ENCODE assay signal across 1 cellular context in genomic region chr3:19948192-19948591, GRCh38.
TF ChIP-seq lines count a peak whose summit lies in the region.

No MANE protein-coding gene starts in this region.

TF ChIP-seq in HepG2, 621 proteins besides CTCF, POLR2A, EP300 and RAD21:
- TF ChIP-seq HNF4A (CRISPR knock-in tag; IDR thresholded peaks at IDR 0.05) (no peak), ZMYM2 (CRISPR knock-in tag; IDR thresholded peaks at IDR 0.05) (no peak), IRF2 (CRISPR knock-in tag; IDR thresholded peaks at IDR 0.05) (no peak), MAFF (IDR thresholded peaks at IDR 0.05; ENCODE audit: low read depth, low read length) (0 out of 2 replicates have a peak, but pooled peaks have one; percentile 4), ZNF709 (CRISPR knock-in tag; IDR thresholded peaks at IDR 0.05) (no peak), KLF6 (CRISPR knock-in tag; IDR thresholded peaks at IDR 0.05) (no peak), KLF13 (CRISPR knock-in tag; IDR thresholded peaks at IDR 0.05) (no peak), SMC3 (IDR thresholded peaks at IDR 0.05; ENCODE audit: low read length) (no peak), ZNF543 (CRISPR knock-in tag; IDR thresholded peaks at IDR 0.05) (no peak), NCOA5 (CRISPR knock-in tag; IDR thresholded peaks at IDR 0.05) (no peak), ZBTB34 (CRISPR knock-in tag; IDR thresholded peaks at IDR 0.05) (no peak), ZSCAN5A (CRISPR knock-in tag; IDR thresholded peaks at IDR 0.05; ENCODE audit: borderline replicate concordance) (no peak), ZBTB7B (CRISPR knock-in tag; IDR thresholded peaks at IDR 0.05) (no peak), REXO4 (CRISPR knock-in tag; IDR thresholded peaks at IDR 0.05; ENCODE audit: borderline replicate concordance) (no peak), MAFK (conservative IDR thresholded peaks at IDR 0.05 in 1 of 2, IDR thresholded peaks at IDR 0.05 in 1 of 2; ENCODE audit: low read length in 2 of 2) (0 out of 4 replicates have a peak, but pooled peaks of 1 of the 2 experiments have one; percentile 20)
